8 cellular contexts compared by ENCODE assay signal in genomic region chr20:62238569-62239277, GRCh38. TPM values are rescaled to one million over a fixed set of nuclear protein-coding genes. Genes with fewer than 3 reads are reported as not detected.
DNase-seq lines count a peak whose midpoint lies in the region; ATAC-seq and TF ChIP-seq lines count a peak whose summit lies in the region.

No MANE protein-coding gene starts in this region.

- H2AK5ac ChIP-seq in mesendoderm (ENCODE audit: low read length) = no peak overlapping the region

- H3K79me2 ChIP-seq in mesendoderm (ENCODE audit: control insufficient read depth, insufficient read depth, low read length) = peaks cover 20% of the 10 kb centered on the region

- H3K9ac ChIP-seq in mesendoderm (ENCODE audit: low read length) = peak overlapping the region; percentile 86

- H3K36me3 ChIP-seq in MG63 = peaks cover 19% of the 10 kb centered on the region
- peaks cover 1% of the 10 kb centered on the region for H3K36me3 ChIP-seq in mesendoderm (ENCODE audit: control insufficient read depth, insufficient read depth, low read length)

- no peak overlapping the region for H2BK120ac ChIP-seq in mesendoderm (ENCODE audit: low read depth, low read length)

- DNase-seq in DMS53 treated with DMSO at 0.1 percent for 48 hours (lab: John Stamatoyannopoulos, UW; ENCODE audit: unreplicated experiment) (peak; percentile 11), MG63 (no peak), cardiac fibroblast (ENCODE audit: low read depth in 2 of 2) (peak in 1 of 2 donors; percentile 13), mesendoderm (no peak), amniotic stem cell (lab: John Stamatoyannopoulos, UW) (no peak), NCI-H1105 treated with DMSO at 0.1 percent for 48 hours (lab: John Stamatoyannopoulos, UW) (no peak)

- no CpG with 5 or more reads among the region's 70 CpGs for WGBS in mesendoderm (ENCODE audit: extremely low coverage, insufficient coverage, low lambda C conversion rate)

- H3K4me3 ChIP-seq in MG63 (peak overlapping the region; percentile 64), cardiac fibroblast (replicated peaks in 1 of 2; ENCODE audit: low read depth in 2 of 2, low read length in 2 of 2) (peak overlapping the region; percentile 60 to 68), mesendoderm (ENCODE audit: low read length) (peak overlapping the region; percentile 41)

- H2BK15ac ChIP-seq in mesendoderm (replicated peaks; ENCODE audit: low read depth) = no peak overlapping the region

- no peak overlapping the region for H3K23ac ChIP-seq in mesendoderm (ENCODE audit: low read length)

- no peak for TF ChIP-seq CTCF in cardiac fibroblast (IDR thresholded peaks at IDR 0.05; ENCODE audit: low read depth, low read length)

- peaks cover 16% of the 10 kb centered on the region for H3K79me1 ChIP-seq in mesendoderm (ENCODE audit: low read length)

- H4K8ac ChIP-seq in mesendoderm (ENCODE audit: low read depth, low read length) = no peak overlapping the region

- peak overlapping the region; percentile 89 for H3K56ac ChIP-seq in mesendoderm (ENCODE audit: low read length)

- H4K5ac ChIP-seq in mesendoderm (ENCODE audit: low read length) = no peak overlapping the region

- H3K9me3 ChIP-seq in MG63 = no peaks in the 10 kb centered on the region

- ATAC-seq in GM21737 (IDR thresholded peaks at IDR 0.05; ENCODE audit: unreplicated experiment) (peak; percentile 11), HG02870 (IDR thresholded peaks at IDR 0.05; ENCODE audit: unreplicated experiment) (no peak)

- no peak overlapping the region for H3K4ac ChIP-seq in mesendoderm (ENCODE audit: low read depth, low read length)

- H3K4me2 ChIP-seq in mesendoderm (ENCODE audit: low read length) = peak overlapping the region; percentile 41

- no peaks in the 10 kb centered on the region for H3K4me1 ChIP-seq in mesendoderm (ENCODE audit: control insufficient read depth, low read depth, low read length)

- H3K18ac ChIP-seq in mesendoderm (ENCODE audit: low read length) = peak overlapping the region; percentile 39

- H3K27me3 ChIP-seq in MG63 (no peaks in the 10 kb centered on the region), mesendoderm (ENCODE audit: insufficient read depth, low read length, poor library complexity) (no peaks in the 10 kb centered on the region)

- H2BK5ac ChIP-seq in mesendoderm (ENCODE audit: low read length) = no peak overlapping the region

- H3K27ac ChIP-seq in mesendoderm (ENCODE audit: low read depth, low read length) = no peak overlapping the region

RNA-seq across cellular contexts. Expression of gene OSBPL2, which starts 0.4 kb away (rescaled TPM):
- total RNA-seq in MG63 (2014; rRNA removed; shearing (Covaris generic); ENCODE audit: low replicate concordance) = 18.4 TPM in 2 replicates
- polyA plus RNA-seq in mesendoderm (2013, experiment 1 of 2) = 14.3 TPM
- 14.3 TPM for polyA plus RNA-seq in mesendoderm (2013, experiment 2 of 2)

RNA-seq across cellular contexts. Expression of gene HRH3, which starts 18.6 kb away (rescaled TPM):
- not detected in 2 replicates for total RNA-seq in MG63 (2014; rRNA removed; shearing (Covaris generic); ENCODE audit: low replicate concordance)
- polyA plus RNA-seq in mesendoderm (2013, experiment 1 of 2) = 0.28 TPM
- 0.35 TPM for polyA plus RNA-seq in mesendoderm (2013, experiment 2 of 2)

RNA-seq across cellular contexts. Expression of gene MTG2, which starts 55.9 kb away (rescaled TPM):
- total RNA-seq in MG63 (2014; rRNA removed; shearing (Covaris generic); ENCODE audit: low replicate concordance) = 87.3 and 102 TPM in 2 replicates
- polyA plus RNA-seq in mesendoderm (2013, experiment 1 of 2) = 19.6 TPM
- polyA plus RNA-seq in mesendoderm (2013, experiment 2 of 2) = 18.5 TPM
